ENCODE assay signal across 22 cellular contexts in genomic region chr10:109984013-109984412, GRCh38. TPM values are rescaled to one million over a fixed set of nuclear protein-coding genes. Genes with fewer than 3 reads are reported as not detected.
DNase-seq lines count a peak whose midpoint lies in the region; ATAC-seq, FAIRE-seq and TF ChIP-seq lines count a peak whose summit lies in the region.
"Had no signal": no experiment of that assay in that cellular context is flagged by ENCODE, and none has a peak within 500 bp of the region (broad histone marks: within the 10 kb centered on the region; RNA-seq: fewer than 3 reads in every experiment).

No MANE protein-coding gene starts in this region.

- no peak overlapping the region for H2BK15ac ChIP-seq in IMR-90 (ENCODE audit: low read depth, low read length)

- CTCF ChIA-PET in IMR-90 (lab: Yijun Ruan, JAX) = no interaction called here

- BruUV-seq in IMR-90 (replicated peaks; lab: Mats Ljungman, UMichigan) = no TSS peak

- WGBS in IMR-90 (ENCODE audit: extremely low coverage in 2 of 2, insufficient read length in 1 of 2), 2 experiments = no CpG with 5 or more reads among the region's 2 CpGs
- WGBS in sigmoid colon, 2 donors = 83 to 92% methylated on average over 2 of the region's 2 CpGs
- WGBS in right cardiac atrium = 85% methylated on average over 2 of the region's 2 CpGs

- no peak overlapping the region for H2BK5ac ChIP-seq in IMR-90 (ENCODE audit: low read depth, low read length, poor library complexity, severe bottlenecking)

- no peak overlapping the region for H4K8ac ChIP-seq in IMR-90 (ENCODE audit: low read depth in 2 of 2, low read length in 2 of 2)

- H3K27me3 ChIP-seq in GM23338 (ENCODE audit: insufficient read depth) (no peaks in the 10 kb centered on the region), IMR-90 (ENCODE audit: control insufficient read depth, insufficient read depth, low read length) (no peaks in the 10 kb centered on the region), bronchial epithelial cell (ENCODE audit: control insufficient read depth, insufficient read depth, low read length) (no peaks in the 10 kb centered on the region), foreskin keratinocyte (no peaks in the 10 kb centered on the region), sigmoid colon (no peaks in the 10 kb centered on the region), right cardiac atrium (ENCODE audit: control insufficient read depth, insufficient read depth) (no peaks in the 10 kb centered on the region)

- no peak overlapping the region for H3K4me2 ChIP-seq in GM23338
- no peak overlapping the region for H3K4me2 ChIP-seq in IMR-90 (ENCODE audit: low read depth, low read length)
- H3K4me2 ChIP-seq: A549 had no signal

- H3K27ac ChIP-seq in GM23338 (ENCODE audit: low read depth) (no peak overlapping the region), IMR-90 (ENCODE audit: insufficient read depth, low read length) (no peak overlapping the region), foreskin keratinocyte (no peak overlapping the region), sigmoid colon (no peak overlapping the region), right cardiac atrium (ENCODE audit: low read length) (no peak overlapping the region)
- H3K27ac ChIP-seq: A549 had no signal

- H3F3A ChIP-seq in GM23338 (replicated peaks; ENCODE audit: low read depth) = no peaks in the 10 kb centered on the region

- no peaks in the 10 kb centered on the region for H3K4me1 ChIP-seq in GM23338 (ENCODE audit: insufficient read depth)
- peaks cover 7% of the 10 kb centered on the region for H3K4me1 ChIP-seq in IMR-90 (ENCODE audit: control insufficient read depth, insufficient read depth, low read length)
- peaks cover 15% of the 10 kb centered on the region for H3K4me1 ChIP-seq in foreskin keratinocyte
- H3K4me1 ChIP-seq in sigmoid colon = peaks cover 0 to 19% (median 13%) of the 10 kb centered on the region in 4 donors
- no peaks in the 10 kb centered on the region for H3K4me1 ChIP-seq in right cardiac atrium (ENCODE audit: control insufficient read depth, insufficient read depth, low read length)
- H3K4me1 ChIP-seq: A549 had no signal

- TF ChIP-seq RAD21 in IMR-90 (IDR thresholded peaks at IDR 0.05; ENCODE audit: low read length) = no peak

- H2AK5ac ChIP-seq in IMR-90 (ENCODE audit: low read depth, low read length) = no peak overlapping the region

- H3K9me2 ChIP-seq in GM23338 (ENCODE audit: insufficient read depth) = no peaks in the 10 kb centered on the region

- no peaks in the 10 kb centered on the region for H3K79me2 ChIP-seq in GM23338 (replicated peaks; ENCODE audit: insufficient read depth)

- H3K23ac ChIP-seq in IMR-90 (ENCODE audit: low read depth, low read length) = no peak overlapping the region

- peaks cover 5% of the 10 kb centered on the region; the same call in 2 of the 3 replicates for H3K9me3 Mint-ChIP-seq in GM23338

- no peak overlapping the region for H4K5ac ChIP-seq in IMR-90 (ENCODE audit: low read depth, low read length)

- H3K4ac ChIP-seq in IMR-90 (ENCODE audit: low read depth, low read length) = no peak overlapping the region

- H3K36me3 ChIP-seq in GM23338 (ENCODE audit: insufficient read depth) = no peaks in the 10 kb centered on the region
- H3K36me3 ChIP-seq in IMR-90 (ENCODE audit: control insufficient read depth, insufficient read depth, low read length) = no peaks in the 10 kb centered on the region
- no peaks in the 10 kb centered on the region for H3K36me3 ChIP-seq in bronchial epithelial cell (ENCODE audit: control insufficient read depth, insufficient read depth, low read length)
- H3K36me3 ChIP-seq in sigmoid colon = no peaks in the 10 kb centered on the region

- H3K56ac ChIP-seq in IMR-90 (ENCODE audit: extremely low read depth, insufficient read depth, low read length) = no peak overlapping the region

- H3K36me3 Mint-ChIP-seq in GM23338 (ENCODE audit: low read depth) = no peaks in the 10 kb centered on the region

- peak overlapping the region; percentile 4; the same call in 1 of the 2 replicates for H3K27ac Mint-ChIP-seq in GM23338
- H3K27ac Mint-ChIP-seq: CD4-positive, alpha-beta memory T cell; H9 had no signal

- H3K9me3 ChIP-seq in IMR-90 (ENCODE audit: control insufficient read depth, insufficient read depth, low read length) = no peaks in the 10 kb centered on the region
- H3K9me3 ChIP-seq in sigmoid colon = no peaks in the 10 kb centered on the region
- no peaks in the 10 kb centered on the region for H3K9me3 ChIP-seq in right cardiac atrium (ENCODE audit: control insufficient read depth, low read length)

- no peak overlapping the region; the same call in 1 of the 2 replicates for H3K18ac ChIP-seq in IMR-90 (ENCODE audit: low read depth, low read length)

- no peak overlapping the region; the same call in 1 of the 2 replicates for H2AFZ ChIP-seq in GM23338
- H2AFZ ChIP-seq in IMR-90 (replicated peaks; ENCODE audit: low read length, poor library complexity) = no peak overlapping the region

- TF ChIP-seq CTCF in GM23338 (conservative IDR thresholded peaks at IDR 0.05; ENCODE audit: low read depth in 2 of 2) (no peak), IMR-90 (conservative IDR thresholded peaks at IDR 0.05; ENCODE audit: low read depth, low read length) (no peak), bronchial epithelial cell (IDR thresholded peaks at IDR 0.05; ENCODE audit: insufficient read depth, low read length, severe bottlenecking) (no peak), foreskin keratinocyte (conservative IDR thresholded peaks at IDR 0.05) (no peak), sigmoid colon (IDR thresholded peaks at IDR 0.05) (no peak)

- intact Hi-C loops in IMR-90 (cut with micrococcal nuclease) = no loop called here
- intact Hi-C loops in sigmoid colon (cut with DNase I) = no loop called here
- intact Hi-C loops in right cardiac atrium (cut with DNase I) = no loop called here

- H4K91ac ChIP-seq in IMR-90 (ENCODE audit: insufficient read depth, low read depth, low read length) = no peak overlapping the region

- TF ChIP-seq EP300 in sigmoid colon (IDR thresholded peaks at IDR 0.05) = no peak

- no peaks in the 10 kb centered on the region for H3K27me3 Mint-ChIP-seq in GM23338 (ENCODE audit: insufficient read depth, low read depth, poor library complexity)

- H4K20me1 ChIP-seq in GM23338 (replicated peaks; ENCODE audit: insufficient read depth) = no peaks in the 10 kb centered on the region
- H4K20me1 ChIP-seq in IMR-90 (ENCODE audit: insufficient read depth, low read length) = no peaks in the 10 kb centered on the region

- no peak overlapping the region for H3K4me3 Mint-ChIP-seq in GM23338
- H3K4me3 Mint-ChIP-seq: CD4-positive, alpha-beta memory T cell; H9 had no signal

- 0 out of 2 replicates have a peak overlapping the region, but pooled peaks have one; percentile 26 for H3K14ac ChIP-seq in IMR-90 (replicated peaks; ENCODE audit: low read depth, low read length)

- H2BK120ac ChIP-seq in IMR-90 (ENCODE audit: low read depth, low read length) = no peak overlapping the region

- H3K4me3 ChIP-seq in GM23338 (no peak overlapping the region), IMR-90 (ENCODE audit: insufficient read depth, low read depth, low read length) (no peak overlapping the region), bronchial epithelial cell (ENCODE audit: low read depth, low read length) (no peak overlapping the region), sigmoid colon (no peak overlapping the region), right cardiac atrium (ENCODE audit: low read length) (no peak overlapping the region)
- H3K4me3 ChIP-seq: A549 had no signal

- H3K79me1 ChIP-seq in IMR-90 (ENCODE audit: low read depth in 1 of 2, low read length in 2 of 2) = 0 out of 4 replicates have a peak, but pooled peaks cover 0 to 4% of the 10 kb centered on the region in 2 experiments

- TF ChIP-seq POLR2A in IMR-90 (IDR thresholded peaks at IDR 0.05; ENCODE audit: low read depth, low read length) = no peak
- no peak for TF ChIP-seq POLR2A in sigmoid colon (IDR thresholded peaks at IDR 0.05)

- no peak for FAIRE-seq in bronchial epithelial cell (lab: Jason Lieb, UNC)
- FAIRE-seq: A549, GM12891, GM18507 had no signal

- in situ Hi-C loops in IMR-90 (cut with MboI; ENCODE audit: low sequenced_read_pairs) = no loop called here

- no peak overlapping the region for H3K9ac ChIP-seq in IMR-90 (ENCODE audit: low read depth, low read length)

- no peak overlapping the region for H2AK9ac ChIP-seq in IMR-90 (replicated peaks; ENCODE audit: low read depth, low read length, poor library complexity)

- ATAC-seq in GM23338 = no peak
- no peak for ATAC-seq in IMR-90 (ENCODE audit: low read depth)
- peak; percentile 35 for ATAC-seq in foreskin keratinocyte
- ATAC-seq in SK-N-SH treated with all-trans-retinoic acid at 6 μM for 48 hours = no peak
- no peak for ATAC-seq in right cardiac atrium
- ATAC-seq in GM19035 (IDR thresholded peaks at IDR 0.05; ENCODE audit: unreplicated experiment) = no peak
- ATAC-seq: A549, HCT116 had no signal

- H2BK20ac ChIP-seq in IMR-90 (ENCODE audit: low read depth, low read length) = no peak overlapping the region

- no peak for DNase-seq in GM23338 (ENCODE audit: low spot score)
- no peak for DNase-seq in IMR-90
- peak; percentile 65 for DNase-seq in bronchial epithelial cell (ENCODE audit: low read depth)
- DNase-seq in foreskin keratinocyte = peak in 1 of 2 donors; percentile 58
- DNase-seq in sigmoid colon = no peak
- DNase-seq in right cardiac atrium = no peak
- DNase-seq: 8988T; ACHN; C1 segment of cervical spinal cord; Calu3; CD4-positive, alpha-beta memory T cell; COR-L47; DMS53; DMS79 treated with DMSO at 0.1 percent for 48 hours; GF-D8; H9 had no signal

- POLR2A ChIA-PET in IMR-90 (lab: Charles Lee; ENCODE audit: unreplicated experiment) = interaction anchor here (0.6 kb wide), 1 partner anchor 87 kb away, joined by 6 read pairs; no protein-coding TSS in a partner anchor

- peaks cover 3% of the 10 kb centered on the region; the same call in 2 of the 3 replicates for H3K4me1 Mint-ChIP-seq in GM23338
- H3K4me1 Mint-ChIP-seq: CD4-positive, alpha-beta memory T cell had no signal

- peaks cover 4% of the 10 kb centered on the region; the same call in 1 of the 2 replicates for H3K9me1 ChIP-seq in IMR-90 (ENCODE audit: insufficient read depth, low read length)

- dilution Hi-C loops in IMR-90 (cut with HindIII; ENCODE audit: low sequenced_read_pairs, unreplicated experiment) = no loop called here

RNA-seq across cellular contexts. Expression of gene ADD3, which starts 23.8 kb away (rescaled TPM):
- total RNA-seq in GM23338 (2014; rRNA removed; shearing (Covaris generic)) = 75.1 and 767 TPM in 2 replicates
- polyA plus RNA-seq in GM23338 (2016; fragmentation: Nextera tagmentation; extraction: Ambion mirVana) (57.0 and 68.5 TPM in 2 replicates), IMR-90 (2012; rRNA removed) (138 and 153 TPM in 2 replicates), foreskin keratinocyte (5.6 and 7.1 TPM in 2 replicates), sigmoid colon (100 to 1,000 TPM in 1 of 3 donors, 10 to 100 TPM in 2; 45.8 to 106 (median 63.1) TPM), right cardiac atrium (47.4 TPM)
- total RNA-seq in IMR-90 (2012; rRNA removed) (137 and 212 TPM in 2 replicates), bronchial epithelial cell (39.5 and 44.2 TPM in 2 replicates), foreskin keratinocyte (30.2 and 30.3 TPM in 2 replicates), sigmoid colon (100 to 1,000 TPM in 2 of 4 donors, 10 to 100 TPM in 2; 29.6 to 145 (median 98.3) TPM), right cardiac atrium (100 to 1,000 TPM; 113 to 146 (median 124) TPM)
- 10.8 and 15.8 TPM in 2 replicates for polyA plus RNA-seq in IMR-90 (2012; cell fraction: cytosol; rRNA removed)
- polyA plus RNA-seq in IMR-90 (2012; cell fraction: nucleus; rRNA removed; ENCODE audit: low replicate concordance) = 20.6 and 239 TPM in 2 replicates
